Comparison of ENCODE assay signal across 24 cellular contexts in the genomic region with DNA sequence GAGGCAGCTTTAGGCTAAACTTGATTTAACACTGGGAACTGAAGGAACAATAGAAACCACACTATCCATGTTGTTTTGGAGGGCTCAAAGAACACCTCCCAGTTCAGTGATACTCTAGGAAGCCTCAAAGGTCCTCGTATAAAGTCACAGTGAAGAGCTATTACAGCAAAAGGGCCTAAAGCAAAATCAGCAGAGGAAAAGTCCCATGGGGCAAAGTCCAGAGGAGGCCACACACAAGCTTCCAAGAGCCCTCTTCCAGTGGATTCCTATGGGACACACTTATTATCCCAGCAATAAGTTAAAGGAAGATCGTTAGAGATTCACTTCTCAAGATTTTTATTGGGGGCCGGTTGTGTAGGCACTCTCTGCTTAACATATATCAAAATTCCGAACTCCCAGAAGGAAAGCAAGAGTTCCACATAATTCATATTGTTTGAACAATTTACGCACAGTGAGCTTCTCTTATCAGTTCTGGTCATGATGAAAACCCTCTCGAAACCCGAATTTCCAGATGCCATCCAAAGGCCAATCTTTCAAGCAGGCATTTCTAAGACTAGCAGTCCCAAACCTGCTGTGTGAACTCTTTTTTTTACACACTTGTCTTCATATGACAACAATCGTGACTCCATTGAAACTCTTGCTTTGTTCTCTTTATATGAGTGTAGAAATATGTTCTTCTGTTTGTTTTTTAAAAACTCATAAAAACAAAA.
"Had no signal": no experiment of that assay in that cellular context is flagged by ENCODE, and none has a peak within 500 bp of the region (broad histone marks: within the 10 kb centered on the region; RNA-seq: fewer than 3 reads in every experiment).

No MANE protein-coding gene starts in this region.

- H3K9ac ChIP-seq: neural progenitor cell had no signal

- H3K4me2 ChIP-seq: neural progenitor cell had no signal

- DNase-seq: dorsolateral prefrontal cortex; effector CD4-positive, alpha-beta T cell; foreskin fibroblast; gastrocnemius medialis; kidney; midbrain; naive thymus-derived CD4-positive, alpha-beta T cell; nucleus accumbens; right cardiac atrium; spleen; stimulated activated CD4-positive, alpha-beta T cell treated with anti-CD3 and anti-CD28 coated beads, Interleukin-4, amount 100 ng/mL, for 4 hours; stimulated activated naive CD8-positive, alpha-beta T cell treated with anti-CD3 and anti-CD28 coated beads, Interleukin-15, Interleukin-2, amounts not matched to agents 100 U/mL and 50 U/mL, for 24 hours; substantia nigra; testis; tibial artery; upper lobe of left lung had no signal

- H3K4me3 Mint-ChIP-seq: memory B cell; naive thymus-derived CD4-positive, alpha-beta T cell; nephron; neural progenitor cell; stimulated activated memory B cell treated with anti-CD40 and anti-IgM and Interleukin-4, amounts not matched to agents 10 μg/mL and 1 μg/mL and 100 μg/mL, for 72 hours had no signal

- H3K27ac ChIP-seq: dorsolateral prefrontal cortex, gastrocnemius medialis, neural progenitor cell, prostate gland, skin epidermis, spleen, tibial artery, upper lobe of left lung had no signal

- H3K4me1 ChIP-seq: gastrocnemius medialis, neural progenitor cell, prostate gland, spleen, tibial artery, upper lobe of left lung had no signal

- H3K9me3 ChIP-seq: gastrocnemius medialis, prostate gland, spleen, testis, tibial artery, upper lobe of left lung had no signal

- H3K9me3 Mint-ChIP-seq: memory B cell; naive thymus-derived CD4-positive, alpha-beta T cell; nephron; neural progenitor cell; stimulated activated memory B cell treated with anti-CD40 and anti-IgM and Interleukin-4, amounts not matched to agents 10 μg/mL and 1 μg/mL and 100 μg/mL, for 72 hours had no signal

- H3K27ac Mint-ChIP-seq: memory B cell; naive thymus-derived CD4-positive, alpha-beta T cell; nephron; neural progenitor cell; stimulated activated memory B cell treated with anti-CD40 and anti-IgM and Interleukin-4, amounts not matched to agents 10 μg/mL and 1 μg/mL and 100 μg/mL, for 72 hours had no signal

- ATAC-seq: left lobe of liver; naive thymus-derived CD4-positive, alpha-beta T cell; right cardiac atrium; stimulated activated memory B cell treated with anti-CD40 and anti-IgM and Interleukin-4, amounts not matched to agents 10 μg/mL and 1 μg/mL and 100 μg/mL, for 72 hours; stimulated activated naive CD8-positive, alpha-beta T cell treated with anti-CD3 and anti-CD28 coated beads, Interleukin-15, Interleukin-2, amounts not matched to agents 100 U/mL and 50 U/mL, for 24 hours had no signal

- H3K4me1 Mint-ChIP-seq: memory B cell; naive thymus-derived CD4-positive, alpha-beta T cell; nephron; stimulated activated memory B cell treated with anti-CD40 and anti-IgM and Interleukin-4, amounts not matched to agents 10 μg/mL and 1 μg/mL and 100 μg/mL, for 72 hours had no signal

- H3K36me3 Mint-ChIP-seq: memory B cell; naive thymus-derived CD4-positive, alpha-beta T cell; neural progenitor cell; stimulated activated memory B cell treated with anti-CD40 and anti-IgM and Interleukin-4, amounts not matched to agents 10 μg/mL and 1 μg/mL and 100 μg/mL, for 72 hours had no signal

- H3K36me3 ChIP-seq: gastrocnemius medialis, neural progenitor cell, prostate gland, spleen, tibial artery, upper lobe of left lung had no signal

- H3K4me3 ChIP-seq: dorsolateral prefrontal cortex, gastrocnemius medialis, lung, neural progenitor cell, prostate gland, skin epidermis, spleen, testis, tibial artery, upper lobe of left lung had no signal

- H3K27me3 ChIP-seq: gastrocnemius medialis, neural progenitor cell, spleen, testis, tibial artery, upper lobe of left lung had no signal
